In genomic region chr9:15935661-15936315, GRCh38 we compare ENCODE assay signal across 16 cellular contexts.
DNase-seq lines count a peak whose midpoint lies in the region; ATAC-seq and TF ChIP-seq lines count a peak whose summit lies in the region.
"Had no signal": no experiment of that assay in that cellular context is flagged by ENCODE, and none has a peak within 500 bp of the region (broad histone marks: within the 10 kb centered on the region; RNA-seq: fewer than 3 reads in every experiment).

No MANE protein-coding gene starts in this region.

- peaks cover 26% of the 10 kb centered on the region for H3K4me1 ChIP-seq in ACC112 (ENCODE audit: control insufficient read depth, insufficient read depth, low read length, unreplicated experiment)
- peaks cover 26% of the 10 kb centered on the region for H3K4me1 ChIP-seq in adipocyte (ENCODE audit: control insufficient read depth, insufficient read depth, low read length)
- no peaks in the 10 kb centered on the region for H3K4me1 ChIP-seq in right lobe of liver
- H3K4me1 ChIP-seq in stomach = no peaks in the 10 kb centered on the region

- ATAC-seq in left ventricle myocardium superior (peak; percentile 65), right lobe of liver (no peak), GM21423 (IDR thresholded peaks at IDR 0.05; ENCODE audit: unreplicated experiment) (no peak), HG02610 (IDR thresholded peaks at IDR 0.05; ENCODE audit: unreplicated experiment) (no peak)

- TF ChIP-seq EP300 in stomach (IDR thresholded peaks at IDR 0.05) = no peak

- H3K27ac ChIP-seq in ACC112 (ENCODE audit: low read depth, low read length) (peak overlapping the region; percentile 50), right lobe of liver (no peak overlapping the region), stomach (no peak overlapping the region)
- H3K27ac ChIP-seq: thoracic aorta had no signal

- no peaks in the 10 kb centered on the region for H3K79me2 ChIP-seq in ACC112 (ENCODE audit: control insufficient read depth, insufficient read depth, low read length, unreplicated experiment)

- H3K36me3 ChIP-seq in ACC112 (ENCODE audit: insufficient read depth, low read length) (peaks cover 6% of the 10 kb centered on the region; the same call in 1 of the 2 replicates), adipocyte (ENCODE audit: control insufficient read depth, insufficient read depth, low read length, severe bottlenecking) (no peaks in the 10 kb centered on the region), right lobe of liver (no peaks in the 10 kb centered on the region), stomach (no peaks in the 10 kb centered on the region)
- H3K36me3 ChIP-seq: thoracic aorta had no signal

- peak overlapping the region; percentile 7 for H3K9ac ChIP-seq in adipocyte (ENCODE audit: low read length)

- no peaks in the 10 kb centered on the region for H3K27me3 ChIP-seq in ACC112 (ENCODE audit: insufficient read depth, low read length)
- H3K27me3 ChIP-seq in adipocyte (replicated peaks; ENCODE audit: control insufficient read depth, insufficient read depth, low read length) = no peaks in the 10 kb centered on the region
- no peaks in the 10 kb centered on the region for H3K27me3 ChIP-seq in right lobe of liver
- no peaks in the 10 kb centered on the region for H3K27me3 ChIP-seq in stomach

- peak; percentile 21 for DNase-seq in HFF-Myc (ENCODE audit: extremely low read depth, low read depth)
- DNase-seq in adipocyte (ENCODE audit: low read depth) = peak; percentile 76
- no peak for DNase-seq in left ventricle myocardium superior
- no peak for DNase-seq in right lobe of liver
- DNase-seq in stomach = no peak
- DNase-seq: activated CD4-positive, alpha-beta T cell treated with anti-CD3 and anti-CD28 coated beads, Interleukin-2, amount 10 ng/mL, durations not matched to agents 24 days and 14 days; activated T-cell treated with anti-CD3 and anti-CD28 coated beads, Interleukin-2, amount 50 U/mL, for 48 hours; DND-41; Karpas-422; NCI-H187; posterior cingulate gyrus; T1000 had no signal

- TF ChIP-seq CTCF in HFF-Myc (IDR thresholded peaks at IDR 0.05; ENCODE audit: low read depth, low read length, missing control alignments) = no peak
- no peak for TF ChIP-seq CTCF in right lobe of liver (IDR thresholded peaks at IDR 0.05)
- TF ChIP-seq CTCF in stomach (IDR thresholded peaks at IDR 0.05) = no peak

- peak overlapping the region; percentile 4 for H2AFZ ChIP-seq in ACC112 (ENCODE audit: low read length, unreplicated experiment)

- H3K4me3 ChIP-seq in ACC112 (ENCODE audit: low read depth, low read length) = no peak overlapping the region
- H3K4me3 ChIP-seq in HFF-Myc (replicated peaks; ENCODE audit: low read depth, low read length) = no peak overlapping the region
- H3K4me3 ChIP-seq in adipocyte (ENCODE audit: low read length) = no peak overlapping the region
- no peak overlapping the region for H3K4me3 ChIP-seq in right lobe of liver
- H3K4me3 ChIP-seq in stomach = no peak overlapping the region
- H3K4me3 ChIP-seq: thoracic aorta had no signal

- intact Hi-C loops in left ventricle myocardium superior (cut with micrococcal nuclease) = no loop called here
- intact Hi-C loops in right lobe of liver (cut with DNase I) = no loop called here
- intact Hi-C loops in stomach (cut with DNase I; ENCODE audit: low total_unique reads) = no loop called here

- TF ChIP-seq POLR2A in right lobe of liver (IDR thresholded peaks at IDR 0.05) = no peak
- TF ChIP-seq POLR2A in stomach (IDR thresholded peaks at IDR 0.05) = no peak

- H3K9me3 ChIP-seq in adipocyte (ENCODE audit: control insufficient read depth, low read length) (peaks cover 7% of the 10 kb centered on the region), right lobe of liver (no peaks in the 10 kb centered on the region), stomach (peaks cover 0 to 12% (median 3%) of the 10 kb centered on the region in 4 donors)

- 70% methylated on average over 2 of the region's 2 CpGs for WGBS in right lobe of liver (ENCODE audit: insufficient coverage, low coverage, low lambda C conversion rate, missing lambda C conversion rate)
- WGBS in stomach, 5 donors = 79 to 86% (median 84%) methylated on average over 2 of the region's 2 CpGs

Comparison
In these comparisons a context has a peak if more than half of its experiments do, and no peak if none do; other contexts are left out.
1. DNase-seq: peak in HFF-Myc (single experiment) and adipocyte (single experiment); none in left ventricle myocardium superior (single experiment), right lobe of liver (0 of 3) and stomach (single experiment).